2 cellular contexts compared by ENCODE assay signal in the genomic region with DNA sequence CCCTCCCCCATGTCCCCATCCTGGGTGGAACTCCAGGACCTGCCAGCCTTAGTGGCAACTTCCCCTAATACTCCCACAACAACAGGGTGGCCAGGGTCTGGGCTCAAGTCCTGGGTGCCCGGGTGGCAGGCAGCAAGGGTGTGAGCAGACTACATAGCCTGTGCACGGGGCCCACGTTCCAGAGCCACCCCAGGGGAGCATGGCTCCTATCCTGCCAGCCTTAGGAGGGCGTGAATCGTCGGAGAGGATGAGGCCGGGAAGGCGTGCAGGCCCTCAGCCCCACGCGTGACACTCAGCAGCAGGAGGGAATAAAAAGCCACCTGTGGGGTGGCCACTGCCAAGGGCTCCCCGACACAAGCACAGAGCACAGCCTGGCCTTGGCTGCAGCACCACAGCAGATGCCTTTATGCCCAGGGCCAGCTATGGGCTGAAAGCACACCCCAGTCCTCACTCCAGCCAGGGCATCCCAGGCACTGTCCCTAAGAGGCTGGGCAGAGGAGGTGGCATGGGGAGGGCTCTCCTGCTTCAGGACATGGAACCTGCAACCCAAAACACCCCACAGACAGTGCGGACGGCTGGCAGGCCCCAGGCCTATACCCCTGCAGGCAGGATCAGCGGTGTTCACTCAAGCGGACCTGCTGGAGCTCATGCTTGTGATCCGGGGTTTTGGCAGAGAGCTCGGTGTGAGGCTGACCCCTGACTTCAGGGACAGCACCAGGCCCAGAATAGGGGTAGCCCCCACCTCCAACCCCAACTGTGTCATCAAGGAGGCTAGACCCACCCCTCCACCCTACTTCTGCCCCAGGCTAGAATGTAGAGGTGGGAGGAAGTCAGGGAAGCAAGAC.
TF ChIP-seq lines count a peak whose summit lies in the region.

No MANE protein-coding gene starts in this region.

TF ChIP-seq in SK-N-SH, 30 proteins besides CTCF, POLR2A, EP300 and RAD21 (continued from another document):
- TF ChIP-seq, protein P1, sequence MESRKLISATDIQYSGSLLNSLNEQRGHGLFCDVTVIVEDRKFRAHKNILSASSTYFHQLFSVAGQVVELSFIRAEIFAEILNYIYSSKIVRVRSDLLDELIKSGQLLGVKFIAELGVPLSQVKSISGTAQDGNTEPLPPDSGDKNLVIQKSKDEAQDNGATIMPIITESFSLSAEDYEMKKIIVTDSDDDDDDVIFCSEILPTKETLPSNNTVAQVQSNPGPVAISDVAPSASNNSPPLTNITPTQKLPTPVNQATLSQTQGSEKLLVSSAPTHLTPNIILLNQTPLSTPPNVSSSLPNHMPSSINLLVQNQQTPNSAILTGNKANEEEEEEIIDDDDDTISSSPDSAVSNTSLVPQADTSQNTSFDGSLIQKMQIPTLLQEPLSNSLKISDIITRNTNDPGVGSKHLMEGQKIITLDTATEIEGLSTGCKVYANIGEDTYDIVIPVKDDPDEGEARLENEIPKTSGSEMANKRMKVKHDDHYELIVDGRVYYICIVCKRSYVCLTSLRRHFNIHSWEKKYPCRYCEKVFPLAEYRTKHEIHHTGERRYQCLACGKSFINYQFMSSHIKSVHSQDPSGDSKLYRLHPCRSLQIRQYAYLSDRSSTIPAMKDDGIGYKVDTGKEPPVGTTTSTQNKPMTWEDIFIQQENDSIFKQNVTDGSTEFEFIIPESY (IDR thresholded peaks at IDR 0.05; ENCODE audit: borderline replicate concordance, low read depth): no peak
- no peak for TF ChIP-seq NFIC (IDR thresholded peaks at IDR 0.05; ENCODE audit: borderline replicate concordance)
- no peak for TF ChIP-seq RFX5 (IDR thresholded peaks at IDR 0.05; ENCODE audit: low read length)
- TF ChIP-seq FOXJ3 (CRISPR knock-in tag; IDR thresholded peaks at IDR 0.05): no peak
- no peak for TF ChIP-seq GABPA (IDR thresholded peaks at IDR 0.05; ENCODE audit: low read depth)
- TF ChIP-seq EZH2phosphoT487 (IDR thresholded peaks at IDR 0.05; ENCODE audit: borderline replicate concordance, low read depth): no peak
- TF ChIP-seq SIN3A (IDR thresholded peaks at IDR 0.05; ENCODE audit: borderline replicate concordance, low read depth, low read length): no peak
- TF ChIP-seq, protein P2, sequence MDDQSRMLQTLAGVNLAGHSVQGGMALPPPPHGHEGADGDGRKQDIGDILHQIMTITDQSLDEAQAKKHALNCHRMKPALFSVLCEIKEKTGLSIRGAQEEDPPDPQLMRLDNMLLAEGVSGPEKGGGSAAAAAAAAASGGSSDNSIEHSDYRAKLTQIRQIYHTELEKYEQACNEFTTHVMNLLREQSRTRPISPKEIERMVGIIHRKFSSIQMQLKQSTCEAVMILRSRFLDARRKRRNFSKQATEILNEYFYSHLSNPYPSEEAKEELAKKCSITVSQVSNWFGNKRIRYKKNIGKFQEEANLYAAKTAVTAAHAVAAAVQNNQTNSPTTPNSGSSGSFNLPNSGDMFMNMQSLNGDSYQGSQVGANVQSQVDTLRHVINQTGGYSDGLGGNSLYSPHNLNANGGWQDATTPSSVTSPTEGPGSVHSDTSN (IDR thresholded peaks at IDR 0.05): no peak

TF ChIP-seq in SK-N-SH treated with all-trans-retinoic acid at 6 μM for 48 hours, 23 proteins besides CTCF, POLR2A, EP300 and RAD21 (continued from another document):
- TF ChIP-seq, protein P3, sequence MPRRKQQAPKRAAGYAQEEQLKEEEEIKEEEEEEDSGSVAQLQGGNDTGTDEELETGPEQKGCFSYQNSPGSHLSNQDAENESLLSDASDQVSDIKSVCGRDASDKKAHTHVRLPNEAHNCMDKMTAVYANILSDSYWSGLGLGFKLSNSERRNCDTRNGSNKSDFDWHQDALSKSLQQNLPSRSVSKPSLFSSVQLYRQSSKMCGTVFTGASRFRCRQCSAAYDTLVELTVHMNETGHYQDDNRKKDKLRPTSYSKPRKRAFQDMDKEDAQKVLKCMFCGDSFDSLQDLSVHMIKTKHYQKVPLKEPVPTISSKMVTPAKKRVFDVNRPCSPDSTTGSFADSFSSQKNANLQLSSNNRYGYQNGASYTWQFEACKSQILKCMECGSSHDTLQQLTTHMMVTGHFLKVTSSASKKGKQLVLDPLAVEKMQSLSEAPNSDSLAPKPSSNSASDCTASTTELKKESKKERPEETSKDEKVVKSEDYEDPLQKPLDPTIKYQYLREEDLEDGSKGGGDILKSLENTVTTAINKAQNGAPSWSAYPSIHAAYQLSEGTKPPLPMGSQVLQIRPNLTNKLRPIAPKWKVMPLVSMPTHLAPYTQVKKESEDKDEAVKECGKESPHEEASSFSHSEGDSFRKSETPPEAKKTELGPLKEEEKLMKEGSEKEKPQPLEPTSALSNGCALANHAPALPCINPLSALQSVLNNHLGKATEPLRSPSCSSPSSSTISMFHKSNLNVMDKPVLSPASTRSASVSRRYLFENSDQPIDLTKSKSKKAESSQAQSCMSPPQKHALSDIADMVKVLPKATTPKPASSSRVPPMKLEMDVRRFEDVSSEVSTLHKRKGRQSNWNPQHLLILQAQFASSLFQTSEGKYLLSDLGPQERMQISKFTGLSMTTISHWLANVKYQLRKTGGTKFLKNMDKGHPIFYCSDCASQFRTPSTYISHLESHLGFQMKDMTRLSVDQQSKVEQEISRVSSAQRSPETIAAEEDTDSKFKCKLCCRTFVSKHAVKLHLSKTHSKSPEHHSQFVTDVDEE (CRISPR knock-in tag; IDR thresholded peaks at IDR 0.05): no peak
- TF ChIP-seq ZNF565 (CRISPR knock-in tag; conservative IDR thresholded peaks at IDR 0.05; ENCODE audit: low read depth) (no peak), ZNF8 (CRISPR knock-in tag; IDR thresholded peaks at IDR 0.05) (no peak), ARNTL (CRISPR knock-in tag; IDR thresholded peaks at IDR 0.05; ENCODE audit: borderline replicate concordance, low read depth) (no peak), CSDC2 (CRISPR knock-in tag; IDR thresholded peaks at IDR 0.05) (no peak), ZC3H10 (CRISPR knock-in tag; IDR thresholded peaks at IDR 0.05) (no peak), RARB (CRISPR knock-in tag; IDR thresholded peaks at IDR 0.05) (no peak), BACH2 (CRISPR knock-in tag; IDR thresholded peaks at IDR 0.05; ENCODE audit: borderline replicate concordance) (no peak), ZFP30 (CRISPR knock-in tag; IDR thresholded peaks at IDR 0.05) (no peak), OSR1 (CRISPR knock-in tag; IDR thresholded peaks at IDR 0.05) (no peak), GLIS3 (CRISPR knock-in tag; IDR thresholded peaks at IDR 0.05) (no peak), ESRRG (CRISPR knock-in tag; IDR thresholded peaks at IDR 0.05) (no peak), SNAI2 (CRISPR knock-in tag; IDR thresholded peaks at IDR 0.05) (no peak), TCF4 (CRISPR knock-in tag; IDR thresholded peaks at IDR 0.05; ENCODE audit: borderline replicate concordance) (no peak)
- TF ChIP-seq, protein P4, sequence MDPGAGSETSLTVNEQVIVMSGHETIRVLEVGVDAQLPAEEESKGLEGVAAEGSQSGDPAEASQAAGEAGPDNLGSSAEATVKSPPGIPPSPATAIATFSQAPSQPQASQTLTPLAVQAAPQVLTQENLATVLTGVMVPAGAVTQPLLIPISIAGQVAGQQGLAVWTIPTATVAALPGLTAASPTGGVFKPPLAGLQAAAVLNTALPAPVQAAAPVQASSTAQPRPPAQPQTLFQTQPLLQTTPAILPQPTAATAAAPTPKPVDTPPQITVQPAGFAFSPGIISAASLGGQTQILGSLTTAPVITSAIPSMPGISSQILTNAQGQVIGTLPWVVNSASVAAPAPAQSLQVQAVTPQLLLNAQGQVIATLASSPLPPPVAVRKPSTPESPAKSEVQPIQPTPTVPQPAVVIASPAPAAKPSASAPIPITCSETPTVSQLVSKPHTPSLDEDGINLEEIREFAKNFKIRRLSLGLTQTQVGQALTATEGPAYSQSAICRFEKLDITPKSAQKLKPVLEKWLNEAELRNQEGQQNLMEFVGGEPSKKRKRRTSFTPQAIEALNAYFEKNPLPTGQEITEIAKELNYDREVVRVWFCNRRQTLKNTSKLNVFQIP (CRISPR knock-in tag; IDR thresholded peaks at IDR 0.05; ENCODE audit: borderline replicate concordance, low read depth): no peak
- TF ChIP-seq, protein P5, sequence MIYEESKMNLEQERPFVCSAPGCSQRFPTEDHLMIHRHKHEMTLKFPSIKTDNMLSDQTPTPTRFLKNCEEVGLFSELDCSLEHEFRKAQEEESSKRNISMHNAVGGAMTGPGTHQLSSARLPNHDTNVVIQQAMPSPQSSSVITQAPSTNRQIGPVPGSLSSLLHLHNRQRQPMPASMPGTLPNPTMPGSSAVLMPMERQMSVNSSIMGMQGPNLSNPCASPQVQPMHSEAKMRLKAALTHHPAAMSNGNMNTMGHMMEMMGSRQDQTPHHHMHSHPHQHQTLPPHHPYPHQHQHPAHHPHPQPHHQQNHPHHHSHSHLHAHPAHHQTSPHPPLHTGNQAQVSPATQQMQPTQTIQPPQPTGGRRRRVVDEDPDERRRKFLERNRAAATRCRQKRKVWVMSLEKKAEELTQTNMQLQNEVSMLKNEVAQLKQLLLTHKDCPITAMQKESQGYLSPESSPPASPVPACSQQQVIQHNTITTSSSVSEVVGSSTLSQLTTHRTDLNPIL (CRISPR knock-in tag; IDR thresholded peaks at IDR 0.05; ENCODE audit: low read depth): no peak
- TF ChIP-seq, protein P6, sequence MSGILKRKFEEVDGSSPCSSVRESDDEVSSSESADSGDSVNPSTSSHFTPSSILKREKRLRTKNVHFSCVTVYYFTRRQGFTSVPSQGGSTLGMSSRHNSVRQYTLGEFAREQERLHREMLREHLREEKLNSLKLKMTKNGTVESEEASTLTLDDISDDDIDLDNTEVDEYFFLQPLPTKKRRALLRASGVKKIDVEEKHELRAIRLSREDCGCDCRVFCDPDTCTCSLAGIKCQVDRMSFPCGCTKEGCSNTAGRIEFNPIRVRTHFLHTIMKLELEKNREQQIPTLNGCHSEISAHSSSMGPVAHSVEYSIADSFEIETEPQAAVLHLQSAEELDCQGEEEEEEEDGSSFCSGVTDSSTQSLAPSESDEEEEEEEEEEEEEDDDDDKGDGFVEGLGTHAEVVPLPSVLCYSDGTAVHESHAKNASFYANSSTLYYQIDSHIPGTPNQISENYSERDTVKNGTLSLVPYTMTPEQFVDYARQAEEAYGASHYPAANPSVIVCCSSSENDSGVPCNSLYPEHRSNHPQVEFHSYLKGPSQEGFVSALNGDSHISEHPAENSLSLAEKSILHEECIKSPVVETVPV (CRISPR knock-in tag; IDR thresholded peaks at IDR 0.05): no peak
